ENCODE assay signal across 1 cellular context in the genomic region with DNA sequence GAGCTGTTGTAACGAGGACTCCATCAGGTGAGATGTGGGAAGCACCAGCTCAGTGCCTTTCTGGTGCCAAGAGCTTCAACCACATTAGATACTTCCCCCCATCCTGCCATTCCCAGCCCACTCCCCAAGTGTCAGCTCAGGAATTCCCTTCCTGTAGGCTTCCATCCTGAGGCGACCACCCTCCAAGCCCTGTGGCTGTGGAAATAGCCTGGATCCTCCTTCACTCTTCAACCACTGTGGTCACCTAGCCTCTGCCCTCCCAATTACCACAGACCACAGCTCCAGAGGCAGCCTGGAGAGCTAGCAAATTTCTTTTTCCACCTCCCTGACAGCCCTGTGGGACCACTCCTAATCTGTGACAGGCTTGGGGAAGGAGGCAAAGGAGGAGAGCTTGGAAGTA.
TF ChIP-seq lines count a peak whose summit lies in the region.

No MANE protein-coding gene starts in this region.

TF ChIP-seq in HepG2, 621 proteins besides CTCF, POLR2A, EP300 and RAD21 (continued from another document):
- no peak for TF ChIP-seq ZNF780A (CRISPR knock-in tag; IDR thresholded peaks at IDR 0.05)
- TF ChIP-seq, protein P1, sequence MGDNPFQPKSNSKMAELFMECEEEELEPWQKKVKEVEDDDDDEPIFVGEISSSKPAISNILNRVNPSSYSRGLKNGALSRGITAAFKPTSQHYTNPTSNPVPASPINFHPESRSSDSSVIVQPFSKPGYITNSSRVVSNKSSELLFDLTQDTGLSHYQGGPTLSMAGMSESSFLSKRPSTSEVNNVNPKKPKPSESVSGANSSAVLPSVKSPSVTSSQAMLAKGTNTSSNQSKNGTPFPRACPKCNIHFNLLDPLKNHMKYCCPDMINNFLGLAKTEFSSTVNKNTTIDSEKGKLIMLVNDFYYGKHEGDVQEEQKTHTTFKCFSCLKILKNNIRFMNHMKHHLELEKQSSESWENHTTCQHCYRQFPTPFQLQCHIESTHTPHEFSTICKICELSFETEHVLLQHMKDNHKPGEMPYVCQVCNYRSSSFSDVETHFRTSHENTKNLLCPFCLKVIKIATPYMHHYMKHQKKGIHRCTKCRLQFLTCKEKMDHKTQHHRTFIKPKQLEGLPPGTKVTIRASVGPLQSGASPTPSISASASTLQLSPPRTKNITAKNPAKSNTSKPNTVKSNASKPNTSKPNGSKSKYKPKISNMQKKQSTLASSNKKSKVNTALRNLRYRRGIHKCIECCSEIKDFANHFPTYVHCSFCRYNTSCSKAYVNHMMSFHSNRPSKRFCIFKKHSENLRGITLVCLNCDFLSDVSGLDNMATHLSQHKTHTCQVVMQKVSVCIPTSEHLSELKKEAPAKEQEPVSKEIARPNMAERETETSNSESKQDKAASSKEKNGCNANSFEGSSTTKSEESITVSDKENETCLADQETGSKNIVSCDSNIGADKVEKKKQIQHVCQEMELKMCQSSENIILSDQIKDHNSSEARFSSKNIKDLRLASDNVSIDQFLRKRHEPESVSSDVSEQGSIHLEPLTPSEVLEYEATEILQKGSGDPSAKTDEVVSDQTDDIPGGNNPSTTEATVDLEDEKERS (CRISPR knock-in tag; IDR thresholded peaks at IDR 0.05), result no peak
- TF ChIP-seq, protein P2, sequence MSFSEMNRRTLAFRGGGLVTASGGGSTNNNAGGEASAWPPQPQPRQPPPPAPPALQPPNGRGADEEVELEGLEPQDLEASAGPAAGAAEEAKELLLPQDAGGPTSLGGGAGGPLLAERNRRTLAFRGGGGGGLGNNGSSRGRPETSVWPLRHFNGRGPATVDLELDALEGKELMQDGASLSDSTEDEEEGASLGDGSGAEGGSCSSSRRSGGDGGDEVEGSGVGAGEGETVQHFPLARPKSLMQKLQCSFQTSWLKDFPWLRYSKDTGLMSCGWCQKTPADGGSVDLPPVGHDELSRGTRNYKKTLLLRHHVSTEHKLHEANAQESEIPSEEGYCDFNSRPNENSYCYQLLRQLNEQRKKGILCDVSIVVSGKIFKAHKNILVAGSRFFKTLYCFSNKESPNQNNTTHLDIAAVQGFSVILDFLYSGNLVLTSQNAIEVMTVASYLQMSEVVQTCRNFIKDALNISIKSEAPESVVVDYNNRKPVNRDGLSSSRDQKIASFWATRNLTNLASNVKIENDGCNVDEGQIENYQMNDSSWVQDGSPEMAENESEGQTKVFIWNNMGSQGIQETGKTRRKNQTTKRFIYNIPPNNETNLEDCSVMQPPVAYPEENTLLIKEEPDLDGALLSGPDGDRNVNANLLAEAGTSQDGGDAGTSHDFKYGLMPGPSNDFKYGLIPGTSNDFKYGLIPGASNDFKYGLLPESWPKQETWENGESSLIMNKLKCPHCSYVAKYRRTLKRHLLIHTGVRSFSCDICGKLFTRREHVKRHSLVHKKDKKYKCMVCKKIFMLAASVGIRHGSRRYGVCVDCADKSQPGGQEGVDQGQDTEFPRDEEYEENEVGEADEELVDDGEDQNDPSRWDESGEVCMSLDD (CRISPR knock-in tag; IDR thresholded peaks at IDR 0.05; ENCODE audit: borderline replicate concordance), result no peak
